ENCODE assay signal across 10 cellular contexts in genomic region chr17:39699157-39699817, GRCh38. TPM values are rescaled to one million over a fixed set of nuclear protein-coding genes. Genes with fewer than 3 reads are reported as not detected.
A peak's percentile ranks its signal among the peaks of the same experiment; 100 is the strongest.
DNase-seq lines count a peak whose midpoint lies in the region; ATAC-seq and TF ChIP-seq lines count a peak whose summit lies in the region.
"Not testable (repeated sequence)": the region's sequence is repeated elsewhere in the genome, so short reads cannot be mapped to it uniquely, and the experiment has no call there.
"Had no signal": no experiment of that assay in that cellular context is flagged by ENCODE, and none has a peak within 500 bp of the region (broad histone marks: within the 10 kb centered on the region; RNA-seq: fewer than 3 reads in every experiment).

No MANE protein-coding gene starts in this region.

- H3K4me1 Mint-ChIP-seq in activated naive CD8-positive, alpha-beta T cell treated with anti-CD3 and anti-CD28 coated beads, Interleukin-2, amount 10 ng/mL, durations not matched to agents 7 days and 5 days: not testable (repeated sequence)
- H3K4me1 Mint-ChIP-seq in endodermal cell (peaks cover 63% of the 10 kb centered on the region), mesothelial cell of epicardium (peaks cover 34% of the 10 kb centered on the region), progenitor cell of endocrine pancreas (ENCODE audit: low read depth) (peaks cover 53% of the 10 kb centered on the region)

- H3K27ac ChIP-seq in AG04450 (ENCODE audit: low read depth, low read length): not testable (repeated sequence)
- H3K27ac ChIP-seq in IMR-90 (ENCODE audit: insufficient read depth, low read length) (0 out of 2 replicates have a peak overlapping the region, but pooled peaks have one; percentile 21), endodermal cell (ENCODE audit: low read depth, low read length) (peak overlapping the region; percentile 42), right cardiac atrium (ENCODE audit: low read length) (peak overlapping the region; percentile 73), thoracic aorta (peak overlapping the region; percentile 88 to 92)

- peak overlapping the region; percentile 31; the same call in 1 of the 2 replicates for H4K91ac ChIP-seq in IMR-90 (ENCODE audit: insufficient read depth, low read depth, low read length)

- not testable (repeated sequence) for H3K9me3 Mint-ChIP-seq in activated naive CD8-positive, alpha-beta T cell treated with anti-CD3 and anti-CD28 coated beads, Interleukin-2, amount 10 ng/mL, durations not matched to agents 7 days and 5 days; endodermal cell; mesothelial cell of epicardium; progenitor cell of endocrine pancreas (ENCODE audit: low read depth)

- H3K27me3 Mint-ChIP-seq in activated naive CD8-positive, alpha-beta T cell treated with anti-CD3 and anti-CD28 coated beads, Interleukin-2, amount 10 ng/mL, durations not matched to agents 7 days and 5 days: peaks cover 44% of the 10 kb centered on the region
- not testable (repeated sequence) for H3K27me3 Mint-ChIP-seq in endodermal cell (ENCODE audit: insufficient read depth); mesothelial cell of epicardium (ENCODE audit: low read depth); progenitor cell of endocrine pancreas

- peak overlapping the region; percentile 26; the same call in 1 of the 2 replicates for H3K14ac ChIP-seq in IMR-90 (replicated peaks; ENCODE audit: low read depth, low read length)

- ATAC-seq in IMR-90 (ENCODE audit: low read depth): peak; percentile 1
- not testable (repeated sequence) for ATAC-seq in activated naive CD8-positive, alpha-beta T cell treated with anti-CD3 and anti-CD28 coated beads, Interleukin-2, amount 10 ng/mL, durations not matched to agents 7 days and 5 days (ENCODE audit: low read depth); right cardiac atrium; thoracic aorta (ENCODE audit: insufficient number of reproducible peaks, low FRiP score, low read depth)

- H3K9ac ChIP-seq in IMR-90 (ENCODE audit: low read depth, low read length) (peak overlapping the region; percentile 87), endodermal cell (ENCODE audit: extremely low read depth, low read length, poor library complexity, severe bottlenecking) (peak overlapping the region; percentile 89)

- H3K36me3 Mint-ChIP-seq in activated naive CD8-positive, alpha-beta T cell treated with anti-CD3 and anti-CD28 coated beads, Interleukin-2, amount 10 ng/mL, durations not matched to agents 7 days and 5 days; endodermal cell (ENCODE audit: low read depth); mesothelial cell of epicardium; progenitor cell of endocrine pancreas (ENCODE audit: insufficient read depth): not testable (repeated sequence)

- TF ChIP-seq CTCF in AG04450 (IDR thresholded peaks at IDR 0.05; ENCODE audit: low read depth, low read length); IMR-90 (conservative IDR thresholded peaks at IDR 0.05; ENCODE audit: low read depth, low read length); endodermal cell (conservative IDR thresholded peaks at IDR 0.05); mesothelial cell of epicardium (IDR thresholded peaks at IDR 0.05; ENCODE audit: unreplicated experiment); progenitor cell of endocrine pancreas (IDR thresholded peaks at IDR 0.05; ENCODE audit: unreplicated experiment): not testable (repeated sequence)
- peak; percentile 2 for TF ChIP-seq CTCF in thoracic aorta (IDR thresholded peaks at IDR 0.05)

- H3K27ac Mint-ChIP-seq in activated naive CD8-positive, alpha-beta T cell treated with anti-CD3 and anti-CD28 coated beads, Interleukin-2, amount 10 ng/mL, durations not matched to agents 7 days and 5 days: not testable (repeated sequence)
- peak overlapping the region; percentile 98 for H3K27ac Mint-ChIP-seq in endodermal cell
- H3K27ac Mint-ChIP-seq in mesothelial cell of epicardium: peak overlapping the region; percentile 98
- H3K27ac Mint-ChIP-seq in progenitor cell of endocrine pancreas: peak overlapping the region; percentile 95

- not testable (repeated sequence) for H3K9me3 ChIP-seq in AG04450 (ENCODE audit: control insufficient read depth, insufficient read depth, low read length); IMR-90 (ENCODE audit: control insufficient read depth, insufficient read depth, low read length); endodermal cell (ENCODE audit: control insufficient read depth, low read length); right cardiac atrium (ENCODE audit: control insufficient read depth, low read length); thoracic aorta

- DNase-seq in AG04450 (ENCODE audit: low read depth, low spot score); IMR-90; activated naive CD8-positive, alpha-beta T cell treated with anti-CD3 and anti-CD28 coated beads, Interleukin-2, amount 10 ng/mL, durations not matched to agents 7 days and 5 days; endodermal cell; right cardiac atrium; mesothelial cell of epicardium (ENCODE audit: low spot score in 2 of 2, unreplicated experiment in 2 of 2); progenitor cell of endocrine pancreas (ENCODE audit: low spot score, unreplicated experiment); thoracic aorta (ENCODE audit: low spot score): not testable (repeated sequence)

- BruUV-seq in IMR-90 (replicated peaks; lab: Mats Ljungman, UMichigan): not testable (repeated sequence)

- peak overlapping the region; percentile 86 to 88 for H4K8ac ChIP-seq in IMR-90 (ENCODE audit: low read depth in 2 of 2, low read length in 2 of 2)

- H3K4me3 ChIP-seq in AG04450 (ENCODE audit: low read depth, low read length): peak overlapping the region; percentile 77
- peak overlapping the region; percentile 90 for H3K4me3 ChIP-seq in IMR-90 (ENCODE audit: insufficient read depth, low read depth, low read length)
- peak overlapping the region; percentile 93 for H3K4me3 ChIP-seq in endodermal cell (ENCODE audit: low read length)
- peak overlapping the region; percentile 91 for H3K4me3 ChIP-seq in right cardiac atrium (ENCODE audit: low read length)
- H3K4me3 ChIP-seq in thoracic aorta: peak overlapping the region; percentile 87

- peak overlapping the region; percentile 21; the same call in 1 of the 2 replicates for H3K23ac ChIP-seq in IMR-90 (ENCODE audit: low read depth, low read length)

- H3K36me3 ChIP-seq in IMR-90 (ENCODE audit: control insufficient read depth, insufficient read depth, low read length); endodermal cell (ENCODE audit: control insufficient read depth, insufficient read depth, low read length); thoracic aorta: not testable (repeated sequence)

- H2BK15ac ChIP-seq in IMR-90 (ENCODE audit: low read depth, low read length): not testable (repeated sequence)

- H3K4me2 ChIP-seq in IMR-90 (ENCODE audit: low read depth, low read length): peak overlapping the region; percentile 96

- peak overlapping the region; percentile 13 for H2AK9ac ChIP-seq in IMR-90 (replicated peaks; ENCODE audit: low read depth, low read length, poor library complexity)

- POLR2A ChIA-PET in AG04450 (lab: Yijun Ruan, JAX): interaction anchor here (0.7 to 1.8 kb wide), 9 partner anchors 10 to 285 kb away, joined by 3 to 18 read pairs (median 5); partner anchors contain the start of genes MIEN1 and PGAP3
- POLR2A ChIA-PET in IMR-90 (lab: Charles Lee; ENCODE audit: unreplicated experiment): interaction anchor here (0.6 kb wide), 1 partner anchor 11 kb away, joined by 4 read pairs; the partner anchor contains the start of gene PGAP3
- POLR2A ChIA-PET in activated naive CD8-positive, alpha-beta T cell treated with anti-CD3 and anti-CD28 coated beads, Interleukin-2, amount 10 ng/mL, durations not matched to agents 7 days and 5 days (lab: Charles Lee): interaction anchor here (1.1 kb wide), 1 partner anchor 11 kb away, joined by 3 read pairs; the partner anchor contains the start of gene PGAP3

- peak overlapping the region; percentile 30 for H2BK5ac ChIP-seq in IMR-90 (ENCODE audit: low read depth, low read length, poor library complexity, severe bottlenecking)

- H3K56ac ChIP-seq in IMR-90 (ENCODE audit: extremely low read depth, insufficient read depth, low read length): not testable (repeated sequence)

- not testable (repeated sequence) for H2BK20ac ChIP-seq in IMR-90 (ENCODE audit: low read depth, low read length)

- peak overlapping the region; percentile 91 for H4K5ac ChIP-seq in IMR-90 (ENCODE audit: low read depth, low read length)

- H2AFZ ChIP-seq in IMR-90 (replicated peaks; ENCODE audit: low read length, poor library complexity): peak overlapping the region; percentile 89

- H3K27me3 ChIP-seq in AG04450 (ENCODE audit: control insufficient read depth, insufficient read depth, low read length); IMR-90 (ENCODE audit: control insufficient read depth, insufficient read depth, low read length); endodermal cell (ENCODE audit: control insufficient read depth, insufficient read depth, low read length, poor library complexity, severe bottlenecking); right cardiac atrium (ENCODE audit: control insufficient read depth, insufficient read depth); thoracic aorta (replicated peaks; ENCODE audit: insufficient read depth): not testable (repeated sequence)

- H3K4me1 ChIP-seq in IMR-90 (ENCODE audit: control insufficient read depth, insufficient read depth, low read length) (peaks cover 14% of the 10 kb centered on the region), endodermal cell (ENCODE audit: control insufficient read depth, insufficient read depth, low read length) (peaks cover 18% of the 10 kb centered on the region), thoracic aorta (ENCODE audit: control insufficient read depth in 1 of 2, low read depth in 2 of 2) (peaks cover 0 to 45% of the 10 kb centered on the region in 2 donors)
- H3K4me1 ChIP-seq in right cardiac atrium (ENCODE audit: control insufficient read depth, insufficient read depth, low read length): not testable (repeated sequence)

- WGBS in IMR-90 (ENCODE audit: extremely low coverage in 2 of 2, insufficient read length in 1 of 2), 2 experiments: 80% methylated on average over 1 of the region's 11 CpGs; no CpG with 5 or more reads in 1 of the 2 experiments
- WGBS in endodermal cell (ENCODE audit: insufficient coverage in 1 of 2, insufficient read length in 1 of 2), 2 experiments: 40 to 86% methylated on average over 4 to 11 of the region's 11 CpGs
- 47% methylated on average over 11 of the region's 11 CpGs for WGBS in right cardiac atrium

- intact Hi-C loops in IMR-90 (cut with micrococcal nuclease); right cardiac atrium (cut with DNase I): not testable (repeated sequence)

- CTCF ChIA-PET in AG04450 (lab: Charles Lee) (interaction anchor here (1.2 to 3.8 kb wide), 3 partner anchors 23 to 78 kb away, joined by 3 to 15 read pairs (median 4); partner anchors contain the start of gene MIEN1), IMR-90 (lab: Yijun Ruan, JAX) (interaction anchor here (1.5 kb wide), 1 partner anchor 11 kb away, joined by 7 read pairs; the partner anchor contains the start of gene PGAP3)

- peaks cover 30% of the 10 kb centered on the region for H4K20me1 ChIP-seq in IMR-90 (ENCODE audit: insufficient read depth, low read length)

- H3K4ac ChIP-seq in IMR-90 (ENCODE audit: low read depth, low read length): peak overlapping the region; percentile 47

- dilution Hi-C loops in IMR-90 (cut with HindIII; ENCODE audit: low sequenced_read_pairs, unreplicated experiment): not testable (repeated sequence)

- H3K18ac ChIP-seq in IMR-90 (ENCODE audit: low read depth, low read length): peak overlapping the region; percentile 70

- H3K4me3 Mint-ChIP-seq in activated naive CD8-positive, alpha-beta T cell treated with anti-CD3 and anti-CD28 coated beads, Interleukin-2, amount 10 ng/mL, durations not matched to agents 7 days and 5 days: peak overlapping the region; percentile 61
- H3K4me3 Mint-ChIP-seq in endodermal cell (peak overlapping the region; percentile 90), mesothelial cell of epicardium (peak overlapping the region; percentile 97), progenitor cell of endocrine pancreas (ENCODE audit: low read depth) (peak overlapping the region; percentile 93)

- peaks cover 21% of the 10 kb centered on the region for H3K9me1 ChIP-seq in IMR-90 (ENCODE audit: insufficient read depth, low read length)

- H2BK120ac ChIP-seq in IMR-90 (ENCODE audit: low read depth, low read length): not testable (repeated sequence)

- H3K79me1 ChIP-seq in IMR-90 (ENCODE audit: low read depth in 1 of 2, low read length in 2 of 2): peaks cover 0 to 45% of the 10 kb centered on the region in 2 experiments; a peak in 3 of 4 replicates

- TF ChIP-seq POLR2A in IMR-90 (IDR thresholded peaks at IDR 0.05; ENCODE audit: low read depth, low read length): not testable (repeated sequence)

- peak overlapping the region; percentile 26; the same call in 1 of the 2 replicates for H2AK5ac ChIP-seq in IMR-90 (ENCODE audit: low read depth, low read length)

- in situ Hi-C loops in IMR-90 (cut with MboI; ENCODE audit: low sequenced_read_pairs): not testable (repeated sequence)

- not testable (repeated sequence) for TF ChIP-seq RAD21 in IMR-90 (IDR thresholded peaks at IDR 0.05; ENCODE audit: low read length)

RNA-seq across cellular contexts. Expression of gene ERBB2, which starts 0.6 kb away (rescaled TPM):
- polyA plus RNA-seq in AG04450 (2011; rRNA removed) (21.2 and 27.9 TPM in 2 replicates), IMR-90 (2012; rRNA removed) (33.3 and 34.6 TPM in 2 replicates), right cardiac atrium (56.4 TPM)
- 55.9 and 94.5 TPM in 2 replicates for polyA minus RNA-seq in AG04450 (2011; rRNA and poly(A)+ RNA removed)
- total RNA-seq in IMR-90 (2012; rRNA removed) (26.1 and 28.7 TPM in 2 replicates), endodermal cell (100 to 1,000 TPM; 110 to 133 TPM), right cardiac atrium (100 to 1,000 TPM in 3 of 4 donors, 10 to 100 TPM in 1; 99.2 to 178 (median 114) TPM), mesothelial cell of epicardium (141 to 146 TPM (median 142 TPM) in 3 replicates), progenitor cell of endocrine pancreas (136 and 152 TPM in 2 replicates), thoracic aorta (10 to 100 TPM; 88.1 to 94.7 TPM)
- 26.4 and 33.2 TPM in 2 replicates for polyA plus RNA-seq in IMR-90 (2012; cell fraction: cytosol; rRNA removed)
- 34.2 and 69.9 TPM in 2 replicates for polyA plus RNA-seq in IMR-90 (2012; cell fraction: nucleus; rRNA removed; ENCODE audit: low replicate concordance)
- total RNA-seq in activated naive CD8-positive, alpha-beta T cell treated with anti-CD3 and anti-CD28 coated beads, Interleukin-2, amount 10 ng/mL, durations not matched to agents 7 days and 5 days: 1 to 10 TPM; 6.4 to 6.6 TPM
- polyA plus RNA-seq in endodermal cell (2013, experiment 1 of 2): 72.5 TPM
- polyA plus RNA-seq in endodermal cell (2013, experiment 2 of 2): 68.6 TPM

RNA-seq across cellular contexts. Expression of gene PGAP3, which starts 11.4 kb away (rescaled TPM):
- 9.6 and 13.9 TPM in 2 replicates for polyA plus RNA-seq in AG04450 (2011; rRNA removed)
- 10.4 and 15.8 TPM in 2 replicates for polyA minus RNA-seq in AG04450 (2011; rRNA and poly(A)+ RNA removed)
- 3.6 and 4.3 TPM in 2 replicates for total RNA-seq in IMR-90 (2012; rRNA removed)
- 9.8 and 10.4 TPM in 2 replicates for polyA plus RNA-seq in IMR-90 (2012; rRNA removed)
- polyA plus RNA-seq in IMR-90 (2012; cell fraction: cytosol; rRNA removed): 7.2 and 13.5 TPM in 2 replicates
- 40.4 and 52.8 TPM in 2 replicates for polyA plus RNA-seq in IMR-90 (2012; cell fraction: nucleus; rRNA removed; ENCODE audit: low replicate concordance)
- total RNA-seq in activated naive CD8-positive, alpha-beta T cell treated with anti-CD3 and anti-CD28 coated beads, Interleukin-2, amount 10 ng/mL, durations not matched to agents 7 days and 5 days: 10 to 100 TPM; 18.3 to 23.9 TPM
- 10 to 100 TPM; 22.6 to 29.3 TPM for total RNA-seq in endodermal cell
- 12.2 TPM for polyA plus RNA-seq in endodermal cell (2013, experiment 1 of 2)
- 11.0 TPM for polyA plus RNA-seq in endodermal cell (2013, experiment 2 of 2)
- 10 to 100 TPM; 12.9 to 24.0 (median 15.2) TPM for total RNA-seq in right cardiac atrium
- 13.6 TPM for polyA plus RNA-seq in right cardiac atrium
- 36.8 to 39.1 TPM (median 37.1 TPM) in 3 replicates for total RNA-seq in mesothelial cell of epicardium
- 38.7 and 40.1 TPM in 2 replicates for total RNA-seq in progenitor cell of endocrine pancreas
- total RNA-seq in thoracic aorta: 10 to 100 TPM; 19.9 to 27.2 TPM

RNA-seq across cellular contexts. Expression of gene PNMT, which starts 31.0 kb away (rescaled TPM):
- polyA plus RNA-seq in AG04450 (2011; rRNA removed) (not detected in 2 replicates), IMR-90 (2012; rRNA removed) (not detected in 2 replicates), right cardiac atrium (32.7 TPM)
- not detected in 2 replicates for polyA minus RNA-seq in AG04450 (2011; rRNA and poly(A)+ RNA removed)
- total RNA-seq in IMR-90 (2012; rRNA removed) (not detected in 2 replicates), endodermal cell (1 to 10 TPM in 1 of 2 donors, under 1 TPM in 1; 0.55 to 1.0 TPM), right cardiac atrium (10 to 100 TPM; 18.1 to 39.6 (median 21.3) TPM), mesothelial cell of epicardium (1.7 to 2.1 TPM (median 1.7 TPM) in 3 replicates), progenitor cell of endocrine pancreas (2.5 and 3.1 TPM in 2 replicates), thoracic aorta (10 to 100 TPM in 1 of 2 donors, 1 to 10 TPM in 1; 3.1 to 22.9 TPM)
- 0.08 TPM in 1 of 2 replicates, not detected in the other for polyA plus RNA-seq in IMR-90 (2012; cell fraction: cytosol; rRNA removed)
- polyA plus RNA-seq in IMR-90 (2012; cell fraction: nucleus; rRNA removed; ENCODE audit: low replicate concordance): not detected in 2 replicates
- not detected for total RNA-seq in activated naive CD8-positive, alpha-beta T cell treated with anti-CD3 and anti-CD28 coated beads, Interleukin-2, amount 10 ng/mL, durations not matched to agents 7 days and 5 days
- polyA plus RNA-seq in endodermal cell (2013, experiment 1 of 2): 0.71 TPM
- polyA plus RNA-seq in endodermal cell (2013, experiment 2 of 2): 0.37 TPM
- total RNA-seq: activated T-helper 1 cell treated with anti-CD3 and anti-CD28 coated beads, Interleukin-12 subunit alpha, Interleukin-12 subunit beta, Interleukin-2, Interleukin-4 antibody, amounts not matched to agents 30 ng/mL and 10 ng/mL and 1 ng/mL, durations not matched to agents 14 hours and 24 hours and 36 hours had no signal
- polyA plus RNA-seq: IgD-negative memory B cell had no signal

RNA-seq across cellular contexts. Expression of gene MIEN1, which starts 31.0 kb away (rescaled TPM):
- polyA plus RNA-seq in AG04450 (2011; rRNA removed): 31.9 and 45.4 TPM in 2 replicates
- polyA minus RNA-seq in AG04450 (2011; rRNA and poly(A)+ RNA removed): 13.2 and 17.8 TPM in 2 replicates
- total RNA-seq in IMR-90 (2012; rRNA removed): 20.3 and 22.2 TPM in 2 replicates
- 75.6 and 82.4 TPM in 2 replicates for polyA plus RNA-seq in IMR-90 (2012; rRNA removed)
- 81.7 and 149 TPM in 2 replicates for polyA plus RNA-seq in IMR-90 (2012; cell fraction: cytosol; rRNA removed)
- 24.0 and 30.9 TPM in 2 replicates for polyA plus RNA-seq in IMR-90 (2012; cell fraction: nucleus; rRNA removed; ENCODE audit: low replicate concordance)
- 10 to 100 TPM; 38.1 to 38.6 TPM for total RNA-seq in activated naive CD8-positive, alpha-beta T cell treated with anti-CD3 and anti-CD28 coated beads, Interleukin-2, amount 10 ng/mL, durations not matched to agents 7 days and 5 days
- 10 to 100 TPM; 42.6 to 57.0 TPM for total RNA-seq in endodermal cell
- 57.8 TPM for polyA plus RNA-seq in endodermal cell (2013, experiment 1 of 2)
- polyA plus RNA-seq in endodermal cell (2013, experiment 2 of 2): 57.7 TPM
- 10 to 100 TPM; 53.6 to 67.8 (median 61.8) TPM for total RNA-seq in right cardiac atrium
- 152 TPM for polyA plus RNA-seq in right cardiac atrium
- total RNA-seq in mesothelial cell of epicardium: 35.3 to 35.9 TPM (median 35.3 TPM) in 3 replicates
- 43.4 and 48.0 TPM in 2 replicates for total RNA-seq in progenitor cell of endocrine pancreas
- total RNA-seq in thoracic aorta: 10 to 100 TPM; 27.1 to 30.3 TPM

RNA-seq across cellular contexts. Expression of gene TCAP, which starts 34.1 kb away (rescaled TPM):
- polyA plus RNA-seq in AG04450 (2011; rRNA removed) (0.09 and 0.12 TPM in 2 replicates), IMR-90 (2012; rRNA removed) (0.21 and 0.26 TPM in 2 replicates), right cardiac atrium (4,928 TPM)
- 0.28 and 0.39 TPM in 2 replicates for polyA minus RNA-seq in AG04450 (2011; rRNA and poly(A)+ RNA removed)
- total RNA-seq in IMR-90 (2012; rRNA removed) (under 0.01 TPM in 2 replicates), endodermal cell (1 to 10 TPM; 1.5 to 1.9 TPM), right cardiac atrium (1,000 to 10,000 TPM; 2,357 to 4,356 (median 2,957) TPM), mesothelial cell of epicardium (1.6 to 3.0 TPM (median 2.3 TPM) in 3 replicates), progenitor cell of endocrine pancreas (1.8 and 2.7 TPM in 2 replicates), thoracic aorta (10 to 100 TPM in 1 of 2 donors, 1 to 10 TPM in 1; 6.4 to 16.9 TPM)
- polyA plus RNA-seq in IMR-90 (2012; cell fraction: cytosol; rRNA removed): 0.03 and 0.09 TPM in 2 replicates
- polyA plus RNA-seq in IMR-90 (2012; cell fraction: nucleus; rRNA removed; ENCODE audit: low replicate concordance): 1.2 and 3.2 TPM in 2 replicates
- total RNA-seq in activated naive CD8-positive, alpha-beta T cell treated with anti-CD3 and anti-CD28 coated beads, Interleukin-2, amount 10 ng/mL, durations not matched to agents 7 days and 5 days: 1 to 10 TPM; 2.7 to 3.2 TPM
- 2.5 TPM for polyA plus RNA-seq in endodermal cell (2013, experiment 1 of 2)
- polyA plus RNA-seq in endodermal cell (2013, experiment 2 of 2): 2.1 TPM
- polyA plus RNA-seq: IgD-negative memory B cell had no signal
